Comparison of ENCODE assay signal across 30 cellular contexts in genomic region chr2:241645915-241646250, GRCh38.
"Had no signal": no experiment of that assay in that cellular context is flagged by ENCODE, and none has a peak within 500 bp of the region (broad histone marks: within the 10 kb centered on the region; RNA-seq: fewer than 3 reads in every experiment).

No MANE protein-coding gene starts in this region.

- ATAC-seq: activated CD4-positive, CD25-positive, alpha-beta regulatory T cell treated with anti-CD3 and anti-CD28 coated beads, Interleukin-2, amount 50 U/mL, for 24 hours; activated CD8-positive, alpha-beta T cell treated with anti-CD3 and anti-CD28 coated beads for 36 hours; activated T-cell treated with anti-CD3 and anti-CD28 coated beads, Interleukin-2, amount 50 U/mL, for 72 hours; effector memory CD8-positive, alpha-beta T cell; gastroesophageal sphincter; T-helper 17 cell had no signal

- H3K4me3 ChIP-seq: esophagus squamous epithelium, gastroesophageal sphincter had no signal

- H3K36me3 Mint-ChIP-seq: activated naive CD8-positive, alpha-beta T cell had no signal

- FAIRE-seq: astrocyte, colon had no signal

- H3K9me3 Mint-ChIP-seq: activated B cell treated with CpG ODN at 0.5 μM for 24 hours; activated CD8-positive, alpha-beta T cell treated with anti-CD3 and anti-CD28 coated beads for 36 hours; activated naive CD4-positive, alpha-beta T cell treated with anti-CD3 and anti-CD28 coated beads, Interleukin-2, amount 10 ng/mL, durations not matched to agents 7 days and 5 days; activated T-cell treated with anti-CD3 and anti-CD28 coated beads, Interleukin-2, amount 50 U/mL, for 72 hours; effector memory CD8-positive, alpha-beta T cell; T-helper 2 cell treated with Interferon-gamma antibody and Interleukin-4, amounts not matched to agents 5 μg/mL and 100 μg/mL, for 36 hours had no signal

- H3K27ac Mint-ChIP-seq: activated B cell treated with CpG ODN at 0.5 μM for 24 hours; activated CD8-positive, alpha-beta T cell treated with anti-CD3 and anti-CD28 coated beads for 36 hours; activated naive CD4-positive, alpha-beta T cell treated with anti-CD3 and anti-CD28 coated beads, Interleukin-2, amount 10 ng/mL, durations not matched to agents 7 days and 5 days; activated naive CD8-positive, alpha-beta T cell; activated T-cell treated with anti-CD3 and anti-CD28 coated beads, Interleukin-2, amount 50 U/mL, for 72 hours; effector memory CD8-positive, alpha-beta T cell; T-helper 17 cell; T-helper 2 cell treated with Interferon-gamma antibody and Interleukin-4, amounts not matched to agents 5 μg/mL and 100 μg/mL, for 36 hours had no signal

- H3K27me3 Mint-ChIP-seq: activated B cell treated with CpG ODN at 0.5 μM for 24 hours; activated CD8-positive, alpha-beta T cell treated with anti-CD3 and anti-CD28 coated beads for 36 hours; activated naive CD4-positive, alpha-beta T cell treated with anti-CD3 and anti-CD28 coated beads, Interleukin-2, amount 10 ng/mL, durations not matched to agents 7 days and 5 days; activated naive CD8-positive, alpha-beta T cell; effector memory CD8-positive, alpha-beta T cell; T-helper 17 cell had no signal

- H3K9me3 ChIP-seq: esophagus squamous epithelium, gastroesophageal sphincter had no signal

- DNase-seq: activated B cell treated with CpG ODN at 0.5 μM for 24 hours; activated CD4-positive, alpha-beta T cell treated with anti-CD3 and anti-CD28 coated beads for 48 hours; activated CD4-positive, alpha-beta T cell treated with anti-CD3 and anti-CD28 coated beads, Interleukin-2, amount 50 U/mL, for 1 hour; activated CD4-positive, alpha-beta T cell treated with anti-CD3 and anti-CD28 coated beads, Interleukin-2, amount 50 U/mL, for 48 hours; activated CD8-positive, alpha-beta memory T cell treated with anti-CD3 and anti-CD28 coated beads for 24 hours; activated CD8-positive, alpha-beta T cell treated with anti-CD3 and anti-CD28 coated beads for 36 hours; activated gamma-delta T cell; activated naive CD4-positive, alpha-beta T cell; activated naive CD4-positive, alpha-beta T cell treated with anti-CD3 and anti-CD28 coated beads, Interleukin-2, amount 10 ng/mL, durations not matched to agents 7 days and 5 days; activated T-cell treated with anti-CD3 and anti-CD28 coated beads, Interleukin-2, amount 50 U/mL, for 72 hours; amniotic stem cell; anterior cingulate cortex; caudate nucleus; cortex of kidney; dermis blood vessel endothelial cell; effector CD4-positive, alpha-beta T cell; effector memory CD8-positive, alpha-beta T cell; esophagus squamous epithelium; foreskin melanocyte; T-helper 1 cell; T-helper 17 cell; T1000; WERI-Rb-1 had no signal

- H3K27me3 ChIP-seq: esophagus squamous epithelium, gastroesophageal sphincter had no signal

- H3K4me3 Mint-ChIP-seq: activated B cell treated with CpG ODN at 0.5 μM for 24 hours; activated CD8-positive, alpha-beta T cell treated with anti-CD3 and anti-CD28 coated beads for 36 hours; activated naive CD4-positive, alpha-beta T cell treated with anti-CD3 and anti-CD28 coated beads, Interleukin-2, amount 10 ng/mL, durations not matched to agents 7 days and 5 days; activated naive CD8-positive, alpha-beta T cell; activated T-cell treated with anti-CD3 and anti-CD28 coated beads, Interleukin-2, amount 50 U/mL, for 72 hours; effector memory CD8-positive, alpha-beta T cell; T-helper 17 cell; T-helper 2 cell treated with Interferon-gamma antibody and Interleukin-4, amounts not matched to agents 5 μg/mL and 100 μg/mL, for 36 hours had no signal

- H3K27ac ChIP-seq: epithelial cell of prostate, esophagus squamous epithelium, WERI-Rb-1 had no signal
